ENCODE assay signal across 1 cellular context in the genomic region with DNA sequence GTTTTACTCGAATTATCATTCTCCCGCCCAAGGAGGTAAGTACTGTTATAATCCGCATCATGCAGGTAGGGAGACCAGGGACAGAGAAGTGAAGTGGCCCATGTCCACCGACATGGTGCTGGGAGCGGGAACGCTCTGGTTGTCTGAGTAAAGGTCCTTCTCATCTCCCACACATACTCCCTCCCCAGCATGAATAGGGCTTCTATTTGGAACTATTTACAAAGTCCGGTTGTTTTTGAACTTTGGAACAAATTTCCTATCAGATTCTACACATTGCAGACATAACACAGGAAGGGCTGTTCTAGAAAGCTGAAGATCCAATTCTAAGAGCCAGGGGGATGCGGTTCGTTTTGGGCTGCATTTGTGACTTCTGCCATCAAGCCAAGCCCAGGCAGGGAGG.
TF ChIP-seq lines count a peak whose summit lies in the region.

No MANE protein-coding gene starts in this region.

TF ChIP-seq in HepG2, 621 proteins besides CTCF, POLR2A, EP300 and RAD21 (continued from another document):
- TF ChIP-seq, protein P1, sequence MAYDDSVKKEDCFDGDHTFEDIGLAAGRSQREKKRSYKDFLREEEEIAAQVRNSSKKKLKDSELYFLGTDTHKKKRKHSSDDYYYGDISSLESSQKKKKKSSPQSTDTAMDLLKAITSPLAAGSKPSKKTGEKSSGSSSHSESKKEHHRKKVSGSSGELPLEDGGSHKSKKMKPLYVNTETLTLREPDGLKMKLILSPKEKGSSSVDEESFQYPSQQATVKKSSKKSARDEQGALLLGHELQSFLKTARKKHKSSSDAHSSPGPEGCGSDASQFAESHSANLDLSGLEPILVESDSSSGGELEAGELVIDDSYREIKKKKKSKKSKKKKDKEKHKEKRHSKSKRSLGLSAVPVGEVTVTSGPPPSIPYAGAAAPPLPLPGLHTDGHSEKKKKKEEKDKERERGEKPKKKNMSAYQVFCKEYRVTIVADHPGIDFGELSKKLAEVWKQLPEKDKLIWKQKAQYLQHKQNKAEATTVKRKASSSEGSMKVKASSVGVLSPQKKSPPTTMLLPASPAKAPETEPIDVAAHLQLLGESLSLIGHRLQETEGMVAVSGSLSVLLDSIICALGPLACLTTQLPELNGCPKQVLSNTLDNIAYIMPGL (CRISPR knock-in tag; IDR thresholded peaks at IDR 0.05; ENCODE audit: borderline replicate concordance in 1 of 2, low read depth in 1 of 2), result no peak
